In the genomic region with DNA sequence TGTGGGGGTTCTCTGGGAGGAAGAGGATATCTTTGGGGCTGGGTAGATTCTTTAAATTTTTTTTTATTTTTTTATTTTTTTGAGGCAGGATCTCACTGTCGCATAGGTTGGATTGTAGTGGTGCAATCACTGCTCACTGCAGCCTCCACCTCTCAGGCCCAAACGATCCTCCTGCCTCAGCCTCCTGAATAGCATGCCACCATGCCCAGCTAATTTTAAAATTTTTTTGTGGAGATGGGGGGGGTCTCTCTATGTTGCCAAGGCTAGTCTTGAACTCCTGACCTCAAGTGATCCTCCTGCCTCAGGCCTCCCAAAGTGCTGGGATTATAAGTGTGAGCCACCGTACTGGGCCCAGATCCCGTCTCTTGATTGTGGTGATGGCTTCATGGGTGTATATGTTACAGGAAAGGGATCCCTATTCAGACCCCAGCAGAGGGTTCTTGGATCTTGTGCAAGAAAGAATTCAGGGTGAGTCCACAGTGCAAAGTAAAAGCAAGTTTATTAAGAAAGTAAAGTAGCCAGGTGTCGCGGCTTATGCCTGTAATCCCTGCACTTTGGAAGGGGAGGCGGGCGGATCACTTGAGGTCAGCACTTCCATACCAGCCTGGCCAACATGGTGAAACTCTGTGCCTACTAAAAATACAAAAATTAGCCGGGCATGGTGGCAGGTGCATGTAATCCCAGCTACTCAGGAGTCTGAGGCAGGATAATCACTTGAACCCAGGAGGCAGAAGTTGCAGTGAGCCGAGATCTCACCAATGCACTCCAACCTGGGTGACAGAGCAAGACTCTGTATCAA, we compare ENCODE assay signal across 17 cellular contexts. TPM values are rescaled to one million over a fixed set of nuclear protein-coding genes. Genes with fewer than 3 reads are reported as not detected.
DNase-seq lines count a peak whose midpoint lies in the region; ATAC-seq and TF ChIP-seq lines count a peak whose summit lies in the region.
"Had no signal": no experiment of that assay in that cellular context is flagged by ENCODE, and none has a peak within 500 bp of the region (broad histone marks: within the 10 kb centered on the region; RNA-seq: fewer than 3 reads in every experiment).

No MANE protein-coding gene starts in this region.

- no peak overlapping the region; the same call in 1 of the 2 replicates for H3K4me3 Mint-ChIP-seq in WTC11
- H3K4me3 Mint-ChIP-seq in naive thymus-derived CD4-positive, alpha-beta T cell = peak overlapping the region in 4 of 10 donors; percentile 25 to 74 (median 38)
- H3K4me3 Mint-ChIP-seq: dendritic cell treated with granulocyte-macrophage colony-stimulating factor and Interleukin-4, amounts not matched to agents 40 ng/mL and 50 ng/mL, for 4 days had no signal

- H3K4me1 ChIP-seq in cardiac muscle cell (ENCODE audit: low read depth) (peaks cover 10% of the 10 kb centered on the region), right atrium auricular region (peaks cover 0 to 55% of the 10 kb centered on the region in 2 donors)
- peaks cover 21 to 25% of the 10 kb centered on the region in 2 donors for H3K4me1 ChIP-seq in naive thymus-derived CD4-positive, alpha-beta T cell (ENCODE audit: control insufficient read depth in 2 of 2, insufficient read depth in 2 of 2, low read length in 2 of 2)

- H3K27me3 ChIP-seq in cardiac muscle cell (no peaks in the 10 kb centered on the region), right atrium auricular region (no peaks in the 10 kb centered on the region)
- H3K27me3 ChIP-seq in naive thymus-derived CD4-positive, alpha-beta T cell (ENCODE audit: control insufficient read depth in 2 of 2, insufficient read depth in 2 of 2, low read length in 2 of 2) = no peaks in the 10 kb centered on the region

- H3K27ac ChIP-seq in cardiac muscle cell = peak overlapping the region; percentile 12
- no peak overlapping the region for H3K27ac ChIP-seq in right atrium auricular region
- no peak overlapping the region for H3K27ac ChIP-seq in naive thymus-derived CD4-positive, alpha-beta T cell (ENCODE audit: low read depth, low read length)
- H3K27ac ChIP-seq: KMS-11, lower lobe of right lung had no signal

- no peak for TF ChIP-seq CTCF in cardiac muscle cell (IDR thresholded peaks at IDR 0.05; ENCODE audit: low read depth, low read length)
- no peak for TF ChIP-seq CTCF in right atrium auricular region (IDR thresholded peaks at IDR 0.05)
- TF ChIP-seq CTCF in WTC11 (IDR thresholded peaks at IDR 0.05) = no peak

- ATAC-seq in WTC11 (no peak), HG03354 (IDR thresholded peaks at IDR 0.05; ENCODE audit: poor library complexity, severe bottlenecking, unreplicated experiment) (no peak), HG03175 (IDR thresholded peaks at IDR 0.05; ENCODE audit: unreplicated experiment) (no peak)
- no peak for ATAC-seq in naive thymus-derived CD4-positive, alpha-beta T cell
- ATAC-seq: lower lobe of right lung had no signal

- H3K36me3 ChIP-seq in cardiac muscle cell (peaks cover 3% of the 10 kb centered on the region), right atrium auricular region (no peaks in the 10 kb centered on the region)
- H3K36me3 ChIP-seq in naive thymus-derived CD4-positive, alpha-beta T cell (ENCODE audit: control insufficient read depth in 2 of 3, insufficient read depth in 3 of 3, low read length in 3 of 3) = peaks cover 0 to 19% (median 0%) of the 10 kb centered on the region in 3 experiments

- intact Hi-C loops in naive thymus-derived CD4-positive, alpha-beta T cell (cut with micrococcal nuclease) = loop anchor here (2.0 to 10.0 kb wide), 5 partner anchors 29 to 831 kb away; partner anchors contain the start of genes IMMT (in 1 of the 2), KDM3A (in 1 of the 2), MRPL35 (in 1 of the 2) and POLR1A (in 1 of the 2)

- no peak overlapping the region for H3K4me3 ChIP-seq in cardiac muscle cell
- no peak overlapping the region for H3K4me3 ChIP-seq in right atrium auricular region
- no peak overlapping the region for H3K4me3 ChIP-seq in naive thymus-derived CD4-positive, alpha-beta T cell (ENCODE audit: low read length)
- H3K4me3 ChIP-seq: lower lobe of right lung had no signal

- POLR2A ChIA-PET in WTC11 (lab: Charles Lee) = no interaction called here
- POLR2A ChIA-PET in naive thymus-derived CD4-positive, alpha-beta T cell (lab: Charles Lee) = interaction anchor here (0.7 to 3.9 kb wide), 5 partner anchors 10 to 626 kb away, joined by 3 to 19 read pairs (median 17); partner anchors contain the start of genes RNF181 and TMEM150A

- H3K9me3 Mint-ChIP-seq in WTC11 = no peaks in the 10 kb centered on the region
- H3K9me3 Mint-ChIP-seq in naive thymus-derived CD4-positive, alpha-beta T cell = no peaks in the 10 kb centered on the region
- H3K9me3 Mint-ChIP-seq: activated naive CD8-positive, alpha-beta T cell treated with anti-CD3 and anti-CD28 coated beads, Interleukin-2, amount 10 ng/mL, durations not matched to agents 7 days and 5 days; dendritic cell treated with granulocyte-macrophage colony-stimulating factor and Interleukin-4, amounts not matched to agents 40 ng/mL and 50 ng/mL, for 4 days had no signal

- no peak for DNase-seq in cardiac muscle cell (ENCODE audit: low read depth in 1 of 2, low spot score in 1 of 2)
- no peak for DNase-seq in right atrium auricular region (ENCODE audit: low spot score)
- DNase-seq in WTC11 (ENCODE audit: low spot score) = no peak
- no peak for DNase-seq in naive thymus-derived CD4-positive, alpha-beta T cell
- DNase-seq in DMS153 treated with DMSO at 0.1 percent for 48 hours (lab: John Stamatoyannopoulos, UW; ENCODE audit: unreplicated experiment) = no peak
- DNase-seq: activated naive CD8-positive, alpha-beta T cell treated with anti-CD3 and anti-CD28 coated beads, Interleukin-2, amount 10 ng/mL, durations not matched to agents 7 days and 5 days; EL; lower lobe of right lung; NCI-H1930; NCI-H345; NK-92 treated with Interleukin-12 subunit alpha and Interleukin-12 subunit beta, amount 100 ng/mL, for 24 hours; stimulated activated CD4-positive, alpha-beta T cell treated with anti-CD3 and anti-CD28 coated beads, Interleukin-4, amount 100 ng/mL, for 4 hours; T-helper 9 cell had no signal

- H3K9me3 ChIP-seq in cardiac muscle cell (ENCODE audit: low read depth) (no peaks in the 10 kb centered on the region), right atrium auricular region (no peaks in the 10 kb centered on the region)
- no peaks in the 10 kb centered on the region for H3K9me3 ChIP-seq in naive thymus-derived CD4-positive, alpha-beta T cell (ENCODE audit: control insufficient read depth in 2 of 3, low read length in 3 of 3)
- H3K9me3 ChIP-seq: lower lobe of right lung had no signal

- peaks cover 12% of the 10 kb centered on the region for H3K36me3 Mint-ChIP-seq in WTC11
- peaks cover 0 to 9% (median under 1%) of the 10 kb centered on the region in 5 donors for H3K36me3 Mint-ChIP-seq in naive thymus-derived CD4-positive, alpha-beta T cell

- H3K4me1 Mint-ChIP-seq in WTC11 = peaks cover 10% of the 10 kb centered on the region
- H3K4me1 Mint-ChIP-seq in naive thymus-derived CD4-positive, alpha-beta T cell = peaks cover 14 to 50% (median 38%) of the 10 kb centered on the region in 7 donors

- H3K27me3 Mint-ChIP-seq in WTC11 (ENCODE audit: low read depth) = no peaks in the 10 kb centered on the region
- no peaks in the 10 kb centered on the region for H3K27me3 Mint-ChIP-seq in naive thymus-derived CD4-positive, alpha-beta T cell
- H3K27me3 Mint-ChIP-seq: activated naive CD8-positive, alpha-beta T cell treated with anti-CD3 and anti-CD28 coated beads, Interleukin-2, amount 10 ng/mL, durations not matched to agents 7 days and 5 days; dendritic cell treated with granulocyte-macrophage colony-stimulating factor and Interleukin-4, amounts not matched to agents 40 ng/mL and 50 ng/mL, for 4 days had no signal

- peak overlapping the region; percentile 57; the same call in 1 of the 2 replicates for H3K27ac Mint-ChIP-seq in WTC11
- H3K27ac Mint-ChIP-seq in naive thymus-derived CD4-positive, alpha-beta T cell = peak overlapping the region in 7 of 9 donors; percentile 20 to 82 (median 48)
- H3K27ac Mint-ChIP-seq: activated naive CD8-positive, alpha-beta T cell treated with anti-CD3 and anti-CD28 coated beads, Interleukin-2, amount 10 ng/mL, durations not matched to agents 7 days and 5 days had no signal

- CTCF ChIA-PET in WTC11 (lab: Charles Lee) = interaction anchor here (2.9 kb wide), 1 partner anchor 23 kb away, joined by 17 read pairs; no protein-coding TSS in a partner anchor
- CTCF ChIA-PET in naive thymus-derived CD4-positive, alpha-beta T cell (lab: Charles Lee) = interaction anchor here (0.8 kb wide), 1 partner anchor 23 kb away, joined by 3 read pairs; no protein-coding TSS in a partner anchor

TF ChIP-seq in WTC11, 78 proteins besides CTCF, POLR2A, EP300 and RAD21 (continues in another document):
- TF ChIP-seq SMAD3 (CRISPR knock-in tag; IDR thresholded peaks at IDR 0.05; ENCODE audit: borderline replicate concordance) = no peak

RNA-seq across cellular contexts. Expression of gene C2orf68, which starts 2.0 kb away (rescaled TPM):
- total RNA-seq in cardiac muscle cell (32.6 and 35.5 TPM in 2 replicates), right atrium auricular region (10 to 100 TPM in 1 of 2 donors, 1 to 10 TPM in 1; 8.9 to 11.1 TPM), WTC11 (2021) (63.8 to 69.6 TPM (median 65.0 TPM) in 3 replicates)
- polyA plus RNA-seq in cardiac muscle cell = 37.4 and 52.0 TPM in 2 replicates
- total RNA-seq in naive thymus-derived CD4-positive, alpha-beta T cell = 10 to 100 TPM; 40.9 to 92.1 (median 51.6) TPM
- 10 to 100 TPM; 24.9 to 26.6 TPM for polyA plus RNA-seq in naive thymus-derived CD4-positive, alpha-beta T cell

RNA-seq across cellular contexts. Expression of gene USP39, which starts 2.1 kb away (rescaled TPM):
- total RNA-seq in cardiac muscle cell (110 and 187 TPM in 2 replicates), right atrium auricular region (10 to 100 TPM; 35.0 to 78.2 TPM), WTC11 (2021) (72.4 to 81.6 TPM (median 75.4 TPM) in 3 replicates)
- polyA plus RNA-seq in cardiac muscle cell = 56.0 and 56.6 TPM in 2 replicates
- total RNA-seq in naive thymus-derived CD4-positive, alpha-beta T cell = 10 to 100 TPM; 43.1 to 76.1 (median 57.3) TPM
- polyA plus RNA-seq in naive thymus-derived CD4-positive, alpha-beta T cell = 10 to 100 TPM; 63.7 to 83.6 TPM

RNA-seq across cellular contexts. Expression of gene TMEM150A, which starts 11.4 kb away (rescaled TPM):
- total RNA-seq in cardiac muscle cell (14.2 and 18.9 TPM in 2 replicates), right atrium auricular region (10 to 100 TPM; 15.8 to 21.7 TPM), WTC11 (2021) (20.9 to 23.1 TPM (median 21.6 TPM) in 3 replicates)
- polyA plus RNA-seq in cardiac muscle cell = 31.8 and 34.0 TPM in 2 replicates
- 10 to 100 TPM in 3 of 5 experiments, 1 to 10 TPM in 2; 5.1 to 17.8 (median 11.2) TPM for total RNA-seq in naive thymus-derived CD4-positive, alpha-beta T cell
- polyA plus RNA-seq in naive thymus-derived CD4-positive, alpha-beta T cell = 10 to 100 TPM; 11.1 to 15.4 TPM

RNA-seq across cellular contexts. Expression of gene RNF181, which starts 18.4 kb away (rescaled TPM):
- total RNA-seq in cardiac muscle cell (152 and 241 TPM in 2 replicates), right atrium auricular region (100 to 1,000 TPM; 109 to 194 TPM), WTC11 (2021) (95.4 to 108 TPM (median 102 TPM) in 3 replicates)
- polyA plus RNA-seq in cardiac muscle cell = 276 and 328 TPM in 2 replicates
- 100 to 1,000 TPM in 1 of 5 experiments, 10 to 100 TPM in 4; 38.5 to 118 (median 61.4) TPM for total RNA-seq in naive thymus-derived CD4-positive, alpha-beta T cell
- polyA plus RNA-seq in naive thymus-derived CD4-positive, alpha-beta T cell = 100 to 1,000 TPM; 168 to 175 TPM

RNA-seq across cellular contexts. Expression of gene VAMP5, which starts 29.7 kb away (rescaled TPM):
- total RNA-seq in cardiac muscle cell (6.7 and 7.7 TPM in 2 replicates), right atrium auricular region (10 to 100 TPM; 37.2 to 61.7 TPM), WTC11 (2021) (6.3 to 7.4 TPM (median 7.0 TPM) in 3 replicates)
- polyA plus RNA-seq in cardiac muscle cell = 19.1 and 28.1 TPM in 2 replicates
- 10 to 100 TPM; 25.6 to 73.8 (median 35.1) TPM for total RNA-seq in naive thymus-derived CD4-positive, alpha-beta T cell
- polyA plus RNA-seq in naive thymus-derived CD4-positive, alpha-beta T cell = 100 to 1,000 TPM; 115 to 121 TPM
